Comparison of ENCODE assay signal across 8 cellular contexts in the genomic region with DNA sequence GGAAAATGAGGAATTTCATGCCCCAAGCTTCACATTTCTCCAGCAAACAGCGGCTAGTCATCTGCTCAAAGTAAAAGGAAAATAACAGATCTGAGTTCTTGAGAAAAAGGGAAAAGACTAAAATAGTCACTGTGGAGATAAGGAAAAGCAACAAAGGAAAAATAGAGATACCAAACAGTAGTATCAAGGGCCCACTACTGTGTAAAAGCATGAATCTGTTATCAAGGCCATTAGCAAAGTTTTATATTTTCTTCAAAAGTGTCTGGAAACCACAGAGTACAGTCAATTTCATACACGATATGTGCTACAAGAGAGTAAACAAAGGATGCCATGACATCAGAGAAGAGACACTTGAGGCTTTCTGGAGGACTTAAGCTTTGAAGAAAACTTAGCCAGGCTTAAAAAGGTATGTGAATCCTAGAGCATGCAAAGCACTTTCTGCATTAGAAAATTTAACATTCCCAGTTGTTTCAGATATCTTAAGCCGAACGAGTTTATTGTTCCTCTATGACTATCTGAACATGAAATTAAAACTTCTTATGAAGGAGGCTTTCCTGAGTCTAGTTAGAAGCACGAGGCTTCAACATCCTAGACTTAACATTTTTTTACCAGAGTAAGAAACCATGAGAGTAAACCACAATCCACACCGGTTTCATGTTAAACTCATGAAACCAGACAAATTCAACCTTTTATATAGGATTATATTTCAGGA. TPM values are rescaled to one million over a fixed set of nuclear protein-coding genes. Genes with fewer than 3 reads are reported as not detected.
DNase-seq lines count a peak whose midpoint lies in the region; ATAC-seq and TF ChIP-seq lines count a peak whose summit lies in the region.

No MANE protein-coding gene starts in this region.

- H3K4me2 ChIP-seq in OCI-LY1 (ENCODE audit: low read length) (peak overlapping the region; percentile 73), smooth muscle cell (peak overlapping the region; percentile 89)

- no peaks in the 10 kb centered on the region for H4K20me1 ChIP-seq in OCI-LY1 (ENCODE audit: insufficient read depth, low read length)
- peaks cover 23% of the 10 kb centered on the region for H4K20me1 ChIP-seq in smooth muscle cell (ENCODE audit: low read depth)

- H3K27me3 Mint-ChIP-seq in activated T-cell treated with anti-CD3 and anti-CD28 coated beads, Interleukin-2, amount 50 U/mL, for 72 hours (ENCODE audit: low read depth), result no peaks in the 10 kb centered on the region
- no peaks in the 10 kb centered on the region for H3K27me3 Mint-ChIP-seq in activated T-cell treated with anti-CD3 and anti-CD28 coated beads, Interleukin-2, amount 50 U/mL, for 24 hours

- H3K79me2 ChIP-seq in OCI-LY1 (ENCODE audit: insufficient read depth, low read length) (peaks cover 20% of the 10 kb centered on the region; the same call in 1 of the 2 replicates), smooth muscle cell (ENCODE audit: low read depth) (peaks cover 45% of the 10 kb centered on the region)

- peak; percentile 61 to 63 for ATAC-seq in activated T-cell treated with anti-CD3 and anti-CD28 coated beads, Interleukin-2, amount 50 U/mL, for 72 hours (replicated peaks in 1 of 2)
- ATAC-seq in HG02623 (IDR thresholded peaks at IDR 0.05; ENCODE audit: unreplicated experiment), result peak; percentile 12

- H3K9ac ChIP-seq in OCI-LY1 (ENCODE audit: low read length), result peak overlapping the region; percentile 91
- H3K9ac ChIP-seq in smooth muscle cell (ENCODE audit: low read depth), result peak overlapping the region; percentile 92

- H3K4me1 ChIP-seq in OCI-LY1 (ENCODE audit: insufficient read depth, low read length, severe bottlenecking) (peaks cover 21% of the 10 kb centered on the region), smooth muscle cell (ENCODE audit: low read depth) (peaks cover 8% of the 10 kb centered on the region)

- no peak overlapping the region for H2AFZ ChIP-seq in OCI-LY1 (ENCODE audit: low read length)
- peak overlapping the region; percentile 76 for H2AFZ ChIP-seq in smooth muscle cell (ENCODE audit: low read depth)

- H3K4me3 ChIP-seq in OCI-LY1 (ENCODE audit: low read depth, low read length, poor library complexity, severe bottlenecking), result peak overlapping the region; percentile 96
- H3K4me3 ChIP-seq in fibroblast of mammary gland (ENCODE audit: control insufficient read depth, low read depth, low read length), result peak overlapping the region; percentile 84
- peak overlapping the region; percentile 92 for H3K4me3 ChIP-seq in smooth muscle cell
- no peak overlapping the region for H3K4me3 ChIP-seq in lower leg skin (ENCODE audit: low read depth, poor library complexity, severe bottlenecking)

- TF ChIP-seq POLR2A in lower leg skin (IDR thresholded peaks at IDR 0.05), result no peak

- no peaks in the 10 kb centered on the region for H3K9me3 Mint-ChIP-seq in activated T-cell treated with anti-CD3 and anti-CD28 coated beads, Interleukin-2, amount 50 U/mL, for 72 hours
- H3K9me3 Mint-ChIP-seq in activated T-cell treated with anti-CD3 and anti-CD28 coated beads, Interleukin-2, amount 50 U/mL, for 24 hours, result no peaks in the 10 kb centered on the region

- intact Hi-C loops in lower leg skin (cut with DNase I; ENCODE audit: low total_unique reads), result loop anchor here (10.0 kb wide), 1 partner anchor 110 kb away; no protein-coding TSS in a partner anchor

- 0 out of 2 replicates have a peak, but pooled peaks cover 5% of the 10 kb centered on the region for H3K36me3 ChIP-seq in OCI-LY1 (ENCODE audit: insufficient read depth, low read length)
- H3K36me3 ChIP-seq in smooth muscle cell (ENCODE audit: low read depth), result no peaks in the 10 kb centered on the region

- H3K27me3 ChIP-seq in OCI-LY1 (ENCODE audit: insufficient read depth, low read length) (no peaks in the 10 kb centered on the region), smooth muscle cell (ENCODE audit: low read depth) (no peaks in the 10 kb centered on the region)

- TF ChIP-seq CTCF in OCI-LY1 (IDR thresholded peaks at IDR 0.05; ENCODE audit: low read length) (no peak), fibroblast of mammary gland (conservative IDR thresholded peaks at IDR 0.05; ENCODE audit: control insufficient read depth, insufficient read depth, low read depth, low read length) (no peak), smooth muscle cell (IDR thresholded peaks at IDR 0.05; ENCODE audit: borderline replicate concordance, insufficient read depth, poor library complexity, severe bottlenecking) (no peak), lower leg skin (IDR thresholded peaks at IDR 0.05) (no peak)

- no peak overlapping the region for H3K27ac Mint-ChIP-seq in activated T-cell treated with anti-CD3 and anti-CD28 coated beads, Interleukin-2, amount 50 U/mL, for 72 hours
- H3K27ac Mint-ChIP-seq in activated T-cell treated with anti-CD3 and anti-CD28 coated beads, Interleukin-2, amount 50 U/mL, for 24 hours, result no peak overlapping the region

- no peaks in the 10 kb centered on the region for H3K9me3 ChIP-seq in OCI-LY1 (ENCODE audit: low read length)
- no peaks in the 10 kb centered on the region for H3K9me3 ChIP-seq in smooth muscle cell (replicated peaks; ENCODE audit: low read depth)

- H3K27ac ChIP-seq in OCI-LY1 (ENCODE audit: low read depth, low read length, poor library complexity, severe bottlenecking), result peak overlapping the region; percentile 66
- H3K27ac ChIP-seq in smooth muscle cell (ENCODE audit: low read depth), result peak overlapping the region; percentile 93

- H3K36me3 Mint-ChIP-seq in activated T-cell treated with anti-CD3 and anti-CD28 coated beads, Interleukin-2, amount 50 U/mL, for 72 hours (ENCODE audit: insufficient read depth in 2 of 2), result peaks cover 2 to 4% of the 10 kb centered on the region in 2 donors
- H3K36me3 Mint-ChIP-seq in activated T-cell treated with anti-CD3 and anti-CD28 coated beads, Interleukin-2, amount 50 U/mL, for 24 hours (ENCODE audit: low read depth), result peaks cover 47% of the 10 kb centered on the region

- no peak for DNase-seq in activated T-cell treated with anti-CD3 and anti-CD28 coated beads, Interleukin-2, amount 50 U/mL, for 72 hours
- no peak for DNase-seq in activated T-cell treated with anti-CD3 and anti-CD28 coated beads, Interleukin-2, amount 50 U/mL, for 24 hours
- DNase-seq in fibroblast of mammary gland (ENCODE audit: low read depth), result peak; percentile 55
- no peak for DNase-seq in smooth muscle cell (lab: John Stamatoyannopoulos, UW; ENCODE audit: unreplicated experiment)
- no peak for DNase-seq in NCI-H526 treated with DMSO at 0.1 percent for 48 hours (lab: John Stamatoyannopoulos, UW)
- DNase-seq in lower leg skin (ENCODE audit: low spot score in 2 of 2), result no peak

- no peaks in the 10 kb centered on the region for H3K9me2 ChIP-seq in OCI-LY1 (ENCODE audit: low read depth, low read length)

- H3F3A ChIP-seq in OCI-LY1 (ENCODE audit: insufficient read depth, low read length) (no peaks in the 10 kb centered on the region), smooth muscle cell (ENCODE audit: low read depth) (peaks cover 12% of the 10 kb centered on the region)

- H3K4me1 Mint-ChIP-seq in activated T-cell treated with anti-CD3 and anti-CD28 coated beads, Interleukin-2, amount 50 U/mL, for 72 hours (ENCODE audit: low read depth), result peaks cover 15% of the 10 kb centered on the region
- H3K4me1 Mint-ChIP-seq in activated T-cell treated with anti-CD3 and anti-CD28 coated beads, Interleukin-2, amount 50 U/mL, for 24 hours (ENCODE audit: low read depth), result peaks cover 16% of the 10 kb centered on the region

- 11% methylated on average over 6 of the region's 6 CpGs for WGBS in smooth muscle cell (ENCODE audit: low lambda C conversion rate)
- 10 to 13% methylated on average over 6 of the region's 6 CpGs for WGBS in lower leg skin, 2 donors

- no peak overlapping the region for H3K4me3 Mint-ChIP-seq in activated T-cell treated with anti-CD3 and anti-CD28 coated beads, Interleukin-2, amount 50 U/mL, for 72 hours
- H3K4me3 Mint-ChIP-seq in activated T-cell treated with anti-CD3 and anti-CD28 coated beads, Interleukin-2, amount 50 U/mL, for 24 hours, result no peak overlapping the region

RNA-seq across cellular contexts. Expression of gene TTC33, which starts 1.2 kb away (rescaled TPM):
- 10 to 100 TPM; 29.4 to 33.5 TPM for total RNA-seq in activated T-cell treated with anti-CD3 and anti-CD28 coated beads, Interleukin-2, amount 50 U/mL, for 72 hours
- total RNA-seq in smooth muscle cell (22.1 and 32.1 TPM in 2 replicates), lower leg skin (10 to 100 TPM in 2 of 4 donors, 1 to 10 TPM in 2; 8.7 to 13.1 (median 11.0) TPM)
- 12.2 and 13.1 TPM in 2 replicates for polyA plus RNA-seq in smooth muscle cell

RNA-seq across cellular contexts. Expression of gene PRKAA1, which starts 43.6 kb away (rescaled TPM):
- total RNA-seq in activated T-cell treated with anti-CD3 and anti-CD28 coated beads, Interleukin-2, amount 50 U/mL, for 72 hours, result 10 to 100 TPM; 62.7 to 69.1 TPM
- 50.1 and 64.1 TPM in 2 replicates for total RNA-seq in smooth muscle cell
- 18.6 and 23.8 TPM in 2 replicates for polyA plus RNA-seq in smooth muscle cell
- 10 to 100 TPM; 44.8 to 60.0 (median 54.9) TPM for total RNA-seq in lower leg skin
